In the genomic region with DNA sequence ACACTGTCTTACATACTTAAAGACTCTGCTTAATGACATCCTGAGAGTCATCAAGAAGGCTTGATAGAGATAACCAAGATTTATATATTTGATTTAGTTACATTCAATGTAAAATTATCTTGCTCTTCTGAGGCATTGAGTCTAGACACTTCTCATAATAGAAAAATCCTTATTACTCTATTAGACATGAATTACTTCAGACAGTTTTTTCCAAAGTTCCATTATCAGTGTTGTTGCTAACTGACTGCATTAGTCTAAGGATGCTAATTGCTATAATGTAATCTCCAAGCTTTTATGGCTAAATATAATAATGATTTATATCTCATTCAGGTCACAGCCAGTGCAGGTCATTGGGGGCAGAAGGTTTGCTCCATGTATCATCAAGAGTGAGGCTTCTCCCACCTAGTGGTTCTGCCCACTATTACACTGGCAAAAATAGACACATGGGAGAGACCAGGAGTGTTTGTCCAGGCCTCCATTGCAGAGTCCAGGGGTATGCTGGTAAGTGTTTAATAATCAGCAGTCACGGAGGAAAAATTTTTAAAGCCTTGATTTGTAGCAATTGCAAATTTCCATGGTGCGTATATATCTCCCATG, we compare ENCODE assay signal across 11 cellular contexts.
DNase-seq lines count a peak whose midpoint lies in the region; FAIRE-seq and TF ChIP-seq lines count a peak whose summit lies in the region.
"Had no signal": no experiment of that assay in that cellular context is flagged by ENCODE, and none has a peak within 500 bp of the region (broad histone marks: within the 10 kb centered on the region; RNA-seq: fewer than 3 reads in every experiment).

No MANE protein-coding gene starts in this region.

- no TSS peak for BruUV-seq in endothelial cell of umbilical vein (replicated peaks; lab: Mats Ljungman, UMichigan)

- H3K4me3 ChIP-seq in endothelial cell of umbilical vein (replicated peaks in 1 of 3; ENCODE audit: insufficient read depth in 1 of 3, low read depth in 1 of 3, low read length in 3 of 3), result no peak overlapping the region
- no peak overlapping the region for H3K4me3 ChIP-seq in uterus

- dilution Hi-C loops in endothelial cell of umbilical vein (cut with MboI; ENCODE audit: extremely low pct_ligation_motif_present, low sequenced_read_pairs), result no loop called here

- no peaks in the 10 kb centered on the region for H3K79me2 ChIP-seq in endothelial cell of umbilical vein (ENCODE audit: control insufficient read depth, insufficient read depth, low read length)

- no peak for TF ChIP-seq POLR2A in endothelial cell of umbilical vein (IDR thresholded peaks at IDR 0.05; ENCODE audit: low read depth, low read length)
- no peak for TF ChIP-seq POLR2A in uterus (IDR thresholded peaks at IDR 0.05)

- no peak overlapping the region for H3K9ac ChIP-seq in endothelial cell of umbilical vein (replicated peaks; ENCODE audit: extremely low read depth, insufficient read depth, low read length)

- intact Hi-C loops in endothelial cell of umbilical vein (cut with micrococcal nuclease) (loop anchor here (1.0 kb wide), 5 partner anchors 26 to 402 kb away; no protein-coding TSS in a partner anchor), uterus (cut with DNase I; ENCODE audit: low total_unique reads) (no loop called here)

- H3K4me1 ChIP-seq in endothelial cell of umbilical vein (ENCODE audit: control insufficient read depth, extremely low read depth, insufficient read depth, low read length) (peaks cover 5% of the 10 kb centered on the region), uterus (no peaks in the 10 kb centered on the region)

- no peaks in the 10 kb centered on the region for H3K9me1 ChIP-seq in endothelial cell of umbilical vein (replicated peaks; ENCODE audit: control insufficient read depth, extremely low read depth, insufficient read depth, low read length)

- no peak overlapping the region for H3K4me2 ChIP-seq in endothelial cell of umbilical vein (ENCODE audit: insufficient read depth, low read length)

- H2AFZ ChIP-seq in endothelial cell of umbilical vein (ENCODE audit: low read depth, low read length), result no peak overlapping the region

- H3K9me3 ChIP-seq in endothelial cell of umbilical vein (replicated peaks; ENCODE audit: control insufficient read depth, insufficient read depth, low read length) (no peaks in the 10 kb centered on the region), uterus (no peaks in the 10 kb centered on the region)

- H3K36me3 ChIP-seq in endothelial cell of umbilical vein (ENCODE audit: control insufficient read depth in 2 of 2, extremely low read depth in 1 of 2, insufficient read depth in 2 of 2, low read length in 2 of 2), result no peaks in the 10 kb centered on the region
- H3K36me3 ChIP-seq in uterus, result no peaks in the 10 kb centered on the region

- peak; percentile 10 for DNase-seq in NCI-H82 treated with DMSO at 0.1 percent for 48 hours (lab: John Stamatoyannopoulos, UW; ENCODE audit: unreplicated experiment)
- DNase-seq in endothelial cell of umbilical vein (ENCODE audit: low read depth, low spot score), result peak; percentile 37
- no peak for DNase-seq in germinal center (ENCODE audit: low spot score)
- no peak for DNase-seq in activated CD4-positive, alpha-beta T cell treated with anti-CD3 and anti-CD28 coated beads, Interleukin-2, amount 50 U/mL, for 48 hours
- DNase-seq in uterus, result no peak
- no peak for DNase-seq in HK-2 (ENCODE audit: unreplicated experiment)
- DNase-seq: activated CD4-positive, alpha-beta T cell treated with anti-CD3 and anti-CD28 coated beads, Interleukin-2, amount 50 U/mL, for 4 hours; hippocampal formation; NK-92 treated with Interleukin-12 subunit alpha and Interleukin-12 subunit beta, amount 100 ng/mL, for 24 hours had no signal

- CTCF ChIA-PET in endothelial cell of umbilical vein (lab: Charles Lee), result interaction anchor here (0.8 to 1.6 kb wide), 3 partner anchors 23 to 505 kb away, joined by 4 to 5 read pairs (median 4); partner anchors contain the start of gene PDGFD

- H3K27me3 ChIP-seq in endothelial cell of umbilical vein (ENCODE audit: control insufficient read depth in 2 of 2, insufficient read depth in 2 of 2, low read length in 2 of 2) (no peaks in the 10 kb centered on the region), uterus (no peaks in the 10 kb centered on the region)

- no peaks in the 10 kb centered on the region for H4K20me1 ChIP-seq in endothelial cell of umbilical vein (replicated peaks; ENCODE audit: control insufficient read depth, extremely low read depth, insufficient read depth, low read length)

- TF ChIP-seq CTCF in 22Rv1 (IDR thresholded peaks at IDR 0.05) (peak; percentile 59), GM12872 (IDR thresholded peaks at IDR 0.05; ENCODE audit: insufficient read depth, low read depth, low read length) (peak; percentile 10; the same call in 1 of the 3 replicates), endothelial cell of umbilical vein (IDR thresholded peaks at IDR 0.05; ENCODE audit: extremely low read depth in 1 of 2, insufficient read depth in 1 of 2, low read depth in 1 of 2, low read length in 2 of 2) (peak; percentile 30 to 40), uterus (IDR thresholded peaks at IDR 0.05) (no peak)

- FAIRE-seq in endothelial cell of umbilical vein (lab: Jason Lieb, UNC), result peak; percentile 47

- H3K27ac ChIP-seq in 22Rv1 (peak overlapping the region; percentile 31), endothelial cell of umbilical vein (ENCODE audit: insufficient read depth, low read depth, low read length) (no peak overlapping the region), uterus (no peak overlapping the region)

- POLR2A ChIA-PET in endothelial cell of umbilical vein (lab: Charles Lee), result no interaction called here

TF ChIP-seq in endothelial cell of umbilical vein, 7 proteins besides CTCF, POLR2A, EP300 and RAD21:
- TF ChIP-seq, protein P1, sequence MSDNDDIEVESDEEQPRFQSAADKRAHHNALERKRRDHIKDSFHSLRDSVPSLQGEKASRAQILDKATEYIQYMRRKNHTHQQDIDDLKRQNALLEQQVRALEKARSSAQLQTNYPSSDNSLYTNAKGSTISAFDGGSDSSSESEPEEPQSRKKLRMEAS (IDR thresholded peaks at IDR 0.05; ENCODE audit: insufficient read depth, insufficient read length), result no peak
- TF ChIP-seq POLR2AphosphoS5 (IDR thresholded peaks at IDR 0.05; ENCODE audit: insufficient read depth, low read depth, low read length), result no peak
- no peak for TF ChIP-seq FOS (IDR thresholded peaks at IDR 0.05; ENCODE audit: borderline replicate concordance, insufficient read depth, low read length)
TF ChIP-seq in endothelial cell of umbilical vein: peak in this region for 0.

Comparison
In these comparisons a context has a peak if more than half of its experiments do, and no peak if none do; other contexts are left out.
1. CTCF ChIP-seq: peak in 22Rv1 (single experiment), GM12872 (single experiment) and endothelial cell of umbilical vein (2 of 2); none in uterus (0 of 4).
2. DNase-seq: peak in NCI-H82 treated with DMSO at 0.1 percent for 48 hours (single experiment) and endothelial cell of umbilical vein (single experiment); none in germinal center (single experiment), activated CD4-positive, alpha-beta T cell treated with anti-CD3 and anti-CD28 coated beads, Interleukin-2, amount 50 U/mL, for 48 hours (0 of 2), uterus (0 of 2) and HK-2 (single experiment).